Comparison of ENCODE assay signal across 9 cellular contexts in genomic region chr12:89663577-89664357, GRCh38. TPM values are rescaled to one million over a fixed set of nuclear protein-coding genes. Genes with fewer than 3 reads are reported as not detected.
A peak's percentile ranks its signal among the peaks of the same experiment; 100 is the strongest.
DNase-seq lines count a peak whose midpoint lies in the region; ATAC-seq, FAIRE-seq and TF ChIP-seq lines count a peak whose summit lies in the region.
"Had no signal": no experiment of that assay in that cellular context is flagged by ENCODE, and none has a peak within 500 bp of the region (broad histone marks: within the 10 kb centered on the region; RNA-seq: fewer than 3 reads in every experiment).

No MANE protein-coding gene starts in this region.

- TF ChIP-seq POLR2A in endothelial cell of umbilical vein (IDR thresholded peaks at IDR 0.05; ENCODE audit: low read depth, low read length) (no peak), tibial nerve (IDR thresholded peaks at IDR 0.05) (no peak)

- ATAC-seq in GM18868 (IDR thresholded peaks at IDR 0.05; ENCODE audit: unreplicated experiment) = peak; percentile 75
- peak; percentile 77 for ATAC-seq in HG03039 (IDR thresholded peaks at IDR 0.05; ENCODE audit: unreplicated experiment)

- H3K36me3 ChIP-seq in endothelial cell of umbilical vein (ENCODE audit: control insufficient read depth in 2 of 2, extremely low read depth in 1 of 2, insufficient read depth in 2 of 2, low read length in 2 of 2) (no peaks in the 10 kb centered on the region), tibial nerve (no peaks in the 10 kb centered on the region)

- BruUV-seq in endothelial cell of umbilical vein (replicated peaks; lab: Mats Ljungman, UMichigan) = no TSS peak

- H3K4me2 ChIP-seq in endothelial cell of umbilical vein (ENCODE audit: insufficient read depth, low read length) = no peak overlapping the region

- H2AFZ ChIP-seq in endothelial cell of umbilical vein (ENCODE audit: low read depth, low read length) = no peak overlapping the region

- peaks cover 2% of the 10 kb centered on the region for H4K20me1 ChIP-seq in endothelial cell of umbilical vein (replicated peaks; ENCODE audit: control insufficient read depth, extremely low read depth, insufficient read depth, low read length)

- CTCF ChIA-PET in endothelial cell of umbilical vein (lab: Charles Lee) = interaction anchor here (0.9 kb wide), 1 partner anchor 439 kb away, joined by 3 read pairs; no protein-coding TSS in a partner anchor

- no peaks in the 10 kb centered on the region for H3K27me3 ChIP-seq in endothelial cell of umbilical vein (ENCODE audit: control insufficient read depth in 2 of 2, insufficient read depth in 2 of 2, low read length in 2 of 2)
- no peaks in the 10 kb centered on the region for H3K27me3 ChIP-seq in tibial nerve

- H3K27ac ChIP-seq in endothelial cell of umbilical vein (ENCODE audit: insufficient read depth, low read depth, low read length) (no peak overlapping the region), tibial nerve (no peak overlapping the region)
- H3K27ac ChIP-seq: epithelial cell of prostate had no signal

- H3K4me1 ChIP-seq in endothelial cell of umbilical vein (ENCODE audit: control insufficient read depth, extremely low read depth, insufficient read depth, low read length) (no peaks in the 10 kb centered on the region), tibial nerve (peaks cover 0 to 38% (median 11%) of the 10 kb centered on the region in 4 donors)

- intact Hi-C loops in endothelial cell of umbilical vein (cut with micrococcal nuclease) = no loop called here

- POLR2A ChIA-PET in endothelial cell of umbilical vein (lab: Charles Lee) = no interaction called here

- WGBS in tibial nerve, 2 donors = 28 to 36% methylated on average over 4 of the region's 4 CpGs

- FAIRE-seq in endothelial cell of umbilical vein (lab: Jason Lieb, UNC) = no peak

- dilution Hi-C loops in endothelial cell of umbilical vein (cut with MboI; ENCODE audit: extremely low pct_ligation_motif_present, low sequenced_read_pairs) = no loop called here

- no peak for TF ChIP-seq EP300 in tibial nerve (IDR thresholded peaks at IDR 0.05)

- H3K79me2 ChIP-seq in endothelial cell of umbilical vein (ENCODE audit: control insufficient read depth, insufficient read depth, low read length) = no peaks in the 10 kb centered on the region

- no peak overlapping the region for H3K9ac ChIP-seq in endothelial cell of umbilical vein (replicated peaks; ENCODE audit: extremely low read depth, insufficient read depth, low read length)

- DNase-seq in AG08395 (ENCODE audit: low spot score) = peak; percentile 17
- peak; percentile 59 for DNase-seq in RPMI7951 (ENCODE audit: low read depth)
- DNase-seq in endothelial cell of umbilical vein (ENCODE audit: low read depth, low spot score) = peak; percentile 14
- no peak for DNase-seq in iPS-NIHi11 (ENCODE audit: low spot score)
- DNase-seq in tibial nerve (ENCODE audit: low spot score in 2 of 2) = no peak
- no peak for DNase-seq in middle frontal gyrus (ENCODE audit: extremely low spot score, low spot score)

- H3K9me3 ChIP-seq in endothelial cell of umbilical vein (replicated peaks; ENCODE audit: control insufficient read depth, insufficient read depth, low read length) = no peaks in the 10 kb centered on the region
- H3K9me3 ChIP-seq in tibial nerve = no peaks in the 10 kb centered on the region

- TF ChIP-seq CTCF in endothelial cell of umbilical vein (IDR thresholded peaks at IDR 0.05; ENCODE audit: extremely low read depth in 1 of 2, insufficient read depth in 1 of 2, low read depth in 1 of 2, low read length in 2 of 2) (no peak), tibial nerve (IDR thresholded peaks at IDR 0.05) (no peak)

- H3K9me1 ChIP-seq in endothelial cell of umbilical vein (replicated peaks; ENCODE audit: control insufficient read depth, extremely low read depth, insufficient read depth, low read length) = no peaks in the 10 kb centered on the region

- H3K4me3 ChIP-seq in endothelial cell of umbilical vein (replicated peaks in 1 of 3; ENCODE audit: insufficient read depth in 1 of 3, low read depth in 1 of 3, low read length in 3 of 3) (no peak overlapping the region), tibial nerve (no peak overlapping the region)

TF ChIP-seq in endothelial cell of umbilical vein, 7 proteins besides CTCF, POLR2A, EP300 and RAD21:
- TF ChIP-seq FOS (IDR thresholded peaks at IDR 0.05; ENCODE audit: borderline replicate concordance, insufficient read depth, low read length) (peak; percentile 30), MYC (IDR thresholded peaks at IDR 0.05; ENCODE audit: low read depth, low read length) (no peak), MAX (IDR thresholded peaks at IDR 0.05; ENCODE audit: insufficient read depth, insufficient read length) (no peak), POLR2AphosphoS5 (IDR thresholded peaks at IDR 0.05; ENCODE audit: insufficient read depth, low read depth, low read length) (no peak), EZH2 (IDR thresholded peaks at IDR 0.05; ENCODE audit: borderline replicate concordance, low read depth, low read length, severe bottlenecking) (no peak), GATA2 (IDR thresholded peaks at IDR 0.05; ENCODE audit: insufficient read depth, insufficient read length, low read depth, low read length) (no peak), JUN (IDR thresholded peaks at IDR 0.05; ENCODE audit: borderline replicate concordance, insufficient read depth, insufficient read length, low read depth) (no peak)

RNA-seq across cellular contexts. Expression of gene ATP2B1, which starts 44.9 kb away (rescaled TPM):
- total RNA-seq in RPMI7951 (2014; rRNA removed; shearing (Covaris generic)) = 91.2 and 97.9 TPM in 2 replicates
- total RNA-seq in endothelial cell of umbilical vein (28.0 and 38.0 TPM in 2 replicates), tibial nerve (10 to 100 TPM; 21.9 to 47.7 (median 42.1) TPM)
- polyA plus RNA-seq in endothelial cell of umbilical vein = 4.2 and 6.4 TPM in 2 replicates
- 9.1 and 10.9 TPM in 2 replicates for polyA plus RNA-seq in endothelial cell of umbilical vein (2011; cell fraction: cytosol; rRNA removed)
- polyA plus RNA-seq in endothelial cell of umbilical vein (2011; cell fraction: nucleus; rRNA removed) = 31.8 and 32.5 TPM in 2 replicates
- 9.8 and 13.9 TPM in 2 replicates for polyA plus RNA-seq in endothelial cell of umbilical vein (2012)
- polyA minus RNA-seq in endothelial cell of umbilical vein = 25.8 and 32.6 TPM in 2 replicates
- polyA minus RNA-seq in endothelial cell of umbilical vein (2011; cell fraction: cytosol; rRNA and poly(A)+ RNA removed) = 32.1 TPM
- 66.1 and 75.9 TPM in 2 replicates for polyA minus RNA-seq in endothelial cell of umbilical vein (2011; cell fraction: nucleus; rRNA and poly(A)+ RNA removed)

Comparison
In these comparisons a context has a peak if more than half of its experiments do, and no peak if none do; other contexts are left out.
1. DNase-seq: peak in AG08395 (single experiment), RPMI7951 (single experiment) and endothelial cell of umbilical vein (single experiment); none in iPS-NIHi11 (single experiment), tibial nerve (0 of 2) and middle frontal gyrus (single experiment).